Comparison of ENCODE assay signal across 24 cellular contexts in genomic region chr1:6723621-6724428, GRCh38. TPM values are rescaled to one million over a fixed set of nuclear protein-coding genes. Genes with fewer than 3 reads are reported as not detected.
DNase-seq lines count a peak whose midpoint lies in the region; ATAC-seq, FAIRE-seq and TF ChIP-seq lines count a peak whose summit lies in the region.
"Had no signal": no experiment of that assay in that cellular context is flagged by ENCODE, and none has a peak within 500 bp of the region (broad histone marks: within the 10 kb centered on the region; RNA-seq: fewer than 3 reads in every experiment).

No MANE protein-coding gene starts in this region.

- H3K27ac ChIP-seq in K562 (ENCODE audit: extremely low read depth, low read depth, low read length), result no peak overlapping the region
- H3K27ac ChIP-seq: skin epidermis, transverse colon, VCaP had no signal

- TF ChIP-seq RAD21 in K562 (CRISPR knock-in tag; conservative IDR thresholded peaks at IDR 0.05 in 1 of 2, IDR thresholded peaks at IDR 0.05 in 1 of 2), result no peak

- H3K36me3 ChIP-seq in K562 (ENCODE audit: control insufficient read depth, insufficient read depth, low read length) (no peaks in the 10 kb centered on the region), skeletal muscle satellite cell (ENCODE audit: insufficient read depth, low read length) (no peaks in the 10 kb centered on the region)
- H3K36me3 ChIP-seq: esophagus muscularis mucosa, gastroesophageal sphincter, transverse colon had no signal

- H3K9me3 ChIP-seq in K562 (replicated peaks; ENCODE audit: control insufficient read depth, insufficient read depth, low read depth, low read length) (no peaks in the 10 kb centered on the region), skeletal muscle satellite cell (replicated peaks; ENCODE audit: low read length) (no peaks in the 10 kb centered on the region)
- H3K9me3 ChIP-seq: esophagus muscularis mucosa, gastroesophageal sphincter, transverse colon had no signal

- CTCF ChIA-PET in K562 (lab: Yijun Ruan, JAX; ENCODE audit: low intra/inter-chr PET ratio), result no interaction called here

- FAIRE-seq in HTR-8/SVneo (lab: Jason Lieb, UNC) (peak; percentile 4), K562 (lab: Jason Lieb, UNC) (no peak), GM12892 (lab: Jason Lieb, UNC) (no peak)

- peak; percentile 41 for ATAC-seq in K562
- no peak for ATAC-seq in HG02759 (IDR thresholded peaks at IDR 0.05; ENCODE audit: unreplicated experiment)
- ATAC-seq: left cardiac atrium; stimulated activated naive B cell treated with anti-CD40 and anti-IgM and Interleukin-4, amounts not matched to agents 10 μg/mL and 1 μg/mL and 100 μg/mL, for 72 hours had no signal

- H3K79me2 ChIP-seq in K562 (ENCODE audit: control insufficient read depth, insufficient read depth, low read length), result no peaks in the 10 kb centered on the region

- H4K20me1 ChIP-seq in K562 (replicated peaks; ENCODE audit: control insufficient read depth, insufficient read depth, low read length), result no peaks in the 10 kb centered on the region

- intact Hi-C loops in K562 (cut with micrococcal nuclease), result loop anchor here (10.0 kb wide), 1 partner anchor 351 kb away; no protein-coding TSS in a partner anchor

- TF ChIP-seq CTCF in K562 (IDR thresholded peaks at IDR 0.05 in 2 of 3, conservative IDR thresholded peaks at IDR 0.05 in 1 of 3; ENCODE audit: insufficient read depth in 2 of 3, low read depth in 1 of 3, low read length in 3 of 3) (no peak), foreskin fibroblast (IDR thresholded peaks at IDR 0.05; ENCODE audit: low read depth, low read length) (no peak)

- H3K4me3 ChIP-seq in K562 (no peak overlapping the region), skeletal muscle satellite cell (ENCODE audit: low read length) (no peak overlapping the region), foreskin fibroblast (ENCODE audit: low read depth in 1 of 2, low read length in 2 of 2) (no peak overlapping the region)
- H3K4me3 ChIP-seq: esophagus muscularis mucosa, gastroesophageal sphincter, skin epidermis, transverse colon had no signal

- POLR2A ChIA-PET in K562 (lab: Yijun Ruan, JAX), result interaction anchor here (1.3 kb wide), 1 partner anchor 11 kb away, joined by 3 read pairs; no protein-coding TSS in a partner anchor

- DNase-seq in HTR-8/SVneo (ENCODE audit: insufficient read length, low spot score) (no peak), K562 (ENCODE audit: extremely low read depth in 1 of 4, low spot score in 3 of 4) (peak in 1 of 4 experiments; percentile 41), left kidney (ENCODE audit: low read depth, low spot score) (peak; percentile 89), GM12892 (ENCODE audit: insufficient read length) (no peak), hepatic stellate cell (ENCODE audit: low spot score) (no peak), foreskin fibroblast (no peak)
- DNase-seq: activated CD8-positive, alpha-beta memory T cell treated with anti-CD3 and anti-CD28 coated beads, Interleukin-2, amount 50 U/mL, for 4 hours; activated naive CD8-positive, alpha-beta T cell treated with anti-CD3 and anti-CD28 coated beads for 36 hours; CD8-positive, alpha-beta memory T cell; DMS79; effector CD8-positive, alpha-beta T cell; left cardiac atrium; NCI-H1048; NCI-H1930; NCI-H82; stimulated activated CD4-positive, alpha-beta T cell treated with anti-CD3 and anti-CD28 coated beads, Interleukin-2, amount 100 ng/mL, for 48 hours; stimulated activated naive B cell treated with anti-CD40 and anti-IgM and Interleukin-4, amounts not matched to agents 10 μg/mL and 1 μg/mL and 100 μg/mL, for 72 hours; transverse colon had no signal

- H3K4me2 ChIP-seq in K562 (ENCODE audit: insufficient read depth, low read length) (peak overlapping the region; percentile 34), skeletal muscle satellite cell (ENCODE audit: low read length) (peak overlapping the region; percentile 37)

- no peak for TF ChIP-seq POLR2A in K562 (conservative IDR thresholded peaks at IDR 0.05)
- TF ChIP-seq POLR2A in GM12892 (IDR thresholded peaks at IDR 0.05; ENCODE audit: low read depth, low read length), result no peak

- no peak for TF ChIP-seq EP300 in K562 (IDR thresholded peaks at IDR 0.05; ENCODE audit: low read length)

- TSS peak; percentile 75 for BruUV-seq in K562 (replicated peaks; lab: Mats Ljungman, UMichigan)

- in situ Hi-C loops in K562 (cut with MboI), result loop anchor here (10.0 kb wide), 2 partner anchors 171 to 501 kb away; no protein-coding TSS in a partner anchor

- no peaks in the 10 kb centered on the region for H3K9me1 ChIP-seq in K562 (ENCODE audit: control insufficient read depth, insufficient read depth, low read length)

- WGBS in K562 (ENCODE audit: insufficient coverage, low coverage, missing lambda C conversion rate), result 29% methylated on average over 17 of the region's 17 CpGs

- 0 out of 5 replicates have a peak, but pooled peaks cover 0 to 3% of the 10 kb centered on the region in 2 experiments for H3K4me1 ChIP-seq in K562 (replicated peaks in 1 of 2; ENCODE audit: control insufficient read depth in 2 of 2, insufficient read depth in 2 of 2, low read length in 2 of 2)
- peaks cover 15% of the 10 kb centered on the region for H3K4me1 ChIP-seq in skeletal muscle satellite cell (ENCODE audit: control insufficient read depth, insufficient read depth, low read length)

- H3K27me3 ChIP-seq in K562 (ENCODE audit: control insufficient read depth in 2 of 2, insufficient read depth in 2 of 2, low read length in 2 of 2) (peaks cover 8 to 38% of the 10 kb centered on the region in 2 experiments; a peak in 4 of 5 replicates), skeletal muscle satellite cell (ENCODE audit: control insufficient read depth, insufficient read depth, low read length) (no peaks in the 10 kb centered on the region)
- H3K27me3 ChIP-seq: esophagus muscularis mucosa, gastroesophageal sphincter, transverse colon had no signal

- H2AFZ ChIP-seq in K562 (ENCODE audit: low read depth, low read length), result peak overlapping the region; percentile 72

- no peak overlapping the region for H3K9ac ChIP-seq in K562 (ENCODE audit: insufficient read depth in 1 of 2, low read depth in 2 of 2, low read length in 2 of 2)
- peak overlapping the region; percentile 1 for H3K9ac ChIP-seq in skeletal muscle satellite cell (ENCODE audit: low read depth, low read length)

TF ChIP-seq in K562, 482 proteins besides CTCF, POLR2A, EP300 and RAD21 (continues in another document):
- TF ChIP-seq RBM25 (IDR thresholded peaks at IDR 0.05; ENCODE audit: low read depth, low read length, severe bottlenecking) (peak; percentile 77), RHOXF2B (CRISPR knock-in tag; conservative IDR thresholded peaks at IDR 0.05) (no peak)
- TF ChIP-seq, protein P1, sequence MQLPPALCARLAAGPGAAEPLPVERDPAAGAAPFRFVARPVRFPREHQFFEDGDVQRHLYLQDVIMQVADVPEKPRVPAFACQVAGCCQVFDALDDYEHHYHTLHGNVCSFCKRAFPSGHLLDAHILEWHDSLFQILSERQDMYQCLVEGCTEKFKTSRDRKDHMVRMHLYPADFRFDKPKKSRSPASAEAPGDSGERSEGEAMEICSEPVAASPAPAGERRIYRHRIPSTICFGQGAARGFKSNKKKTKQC (CRISPR knock-in tag; IDR thresholded peaks at IDR 0.05), result no peak
- TF ChIP-seq, protein P2, sequence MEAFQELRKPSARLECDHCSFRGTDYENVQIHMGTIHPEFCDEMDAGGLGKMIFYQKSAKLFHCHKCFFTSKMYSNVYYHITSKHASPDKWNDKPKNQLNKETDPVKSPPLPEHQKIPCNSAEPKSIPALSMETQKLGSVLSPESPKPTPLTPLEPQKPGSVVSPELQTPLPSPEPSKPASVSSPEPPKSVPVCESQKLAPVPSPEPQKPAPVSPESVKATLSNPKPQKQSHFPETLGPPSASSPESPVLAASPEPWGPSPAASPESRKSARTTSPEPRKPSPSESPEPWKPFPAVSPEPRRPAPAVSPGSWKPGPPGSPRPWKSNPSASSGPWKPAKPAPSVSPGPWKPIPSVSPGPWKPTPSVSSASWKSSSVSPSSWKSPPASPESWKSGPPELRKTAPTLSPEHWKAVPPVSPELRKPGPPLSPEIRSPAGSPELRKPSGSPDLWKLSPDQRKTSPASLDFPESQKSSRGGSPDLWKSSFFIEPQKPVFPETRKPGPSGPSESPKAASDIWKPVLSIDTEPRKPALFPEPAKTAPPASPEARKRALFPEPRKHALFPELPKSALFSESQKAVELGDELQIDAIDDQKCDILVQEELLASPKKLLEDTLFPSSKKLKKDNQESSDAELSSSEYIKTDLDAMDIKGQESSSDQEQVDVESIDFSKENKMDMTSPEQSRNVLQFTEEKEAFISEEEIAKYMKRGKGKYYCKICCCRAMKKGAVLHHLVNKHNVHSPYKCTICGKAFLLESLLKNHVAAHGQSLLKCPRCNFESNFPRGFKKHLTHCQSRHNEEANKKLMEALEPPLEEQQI (IDR thresholded peaks at IDR 0.05), result no peak

RNA-seq across cellular contexts. Expression of gene DNAJC11, which starts 22.2 kb away (rescaled TPM):
- total RNA-seq in K562 (2011; cell fraction: chromatin; rRNA removed; ENCODE audit: low replicate concordance), result 233 and 279 TPM in 2 replicates
- total RNA-seq in K562 (2011; cell fraction: nucleolus; rRNA removed), result 86.2 and 87.8 TPM in 2 replicates
- 111 and 125 TPM in 2 replicates for total RNA-seq in K562 (2011; cell fraction: nucleoplasm; rRNA removed)
- total RNA-seq in K562 (2014; rRNA removed) (67.5 and 87.3 TPM in 2 replicates), K562 (2014; rRNA removed; fragmentation: Illumina TruSeq; extraction: Trizol) (78.9 and 86.4 TPM in 2 replicates), K562 (2015; rRNA removed; fragmentation: Illumina TruSeq; extraction: Trizol) (76.6 and 81.4 TPM in 2 replicates), K562 (2021) (115 and 121 TPM in 2 replicates)
- polyA plus RNA-seq in K562 (2011; rRNA removed) (42.2 and 52.7 TPM in 2 replicates), K562 (2014; fragmentation: Illumina TruSeq; extraction: Trizol) (109 and 123 TPM in 2 replicates), K562 (2014; fragmentation: Nextera tagmentation; extraction: Ambion mirVana) (10 to 100 TPM; 14.1 to 23.2 TPM), K562 (2014; rRNA removed) (79.0 and 81.4 TPM in 2 replicates)
- 36.5 and 45.3 TPM in 2 replicates for polyA plus RNA-seq in K562 (2011; cell fraction: cytosol; rRNA removed)
- polyA plus RNA-seq in K562 (2011; cell fraction: nucleus; rRNA removed), result 123 and 138 TPM in 2 replicates
- polyA plus RNA-seq in K562 (2012), result 48.9 and 134 TPM in 2 replicates
- 62.9 and 63.5 TPM in 2 replicates for polyA minus RNA-seq in K562 (2011; rRNA and poly(A)+ RNA removed)
- polyA minus RNA-seq in K562 (2011; cell fraction: cytosol; rRNA and poly(A)+ RNA removed), result 33.0 and 35.0 TPM in 2 replicates
- polyA minus RNA-seq in K562 (2011; cell fraction: nucleus; rRNA and poly(A)+ RNA removed), result 33.3 and 61.1 TPM in 2 replicates
- total RNA-seq in skeletal muscle satellite cell (2012; rRNA removed), result 29.7 and 31.9 TPM in 2 replicates
- 37.0 TPM for polyA plus RNA-seq in GM12892 (2012; ENCODE audit: missing spikeins)
